17 cellular contexts compared by ENCODE assay signal in the genomic region with DNA sequence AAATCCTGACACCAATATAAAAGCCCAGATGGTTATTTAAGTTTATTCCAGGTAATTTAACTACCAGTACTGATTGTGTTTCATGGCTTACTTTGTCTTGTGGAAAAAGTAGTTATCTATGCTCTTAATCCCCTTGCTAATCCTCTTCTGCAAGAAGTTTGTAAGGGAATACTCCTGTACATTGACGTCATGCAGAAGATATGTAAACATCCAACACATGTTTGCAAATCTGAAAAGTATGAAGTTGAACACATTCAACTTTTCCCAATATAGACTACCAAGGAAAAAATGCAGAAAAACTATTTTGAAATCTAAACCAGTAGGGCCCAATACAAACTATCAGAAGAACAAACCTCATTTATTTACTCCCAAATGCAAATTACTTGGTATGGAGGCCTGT. TPM values are rescaled to one million over a fixed set of nuclear protein-coding genes. Genes with fewer than 3 reads are reported as not detected.
DNase-seq lines count a peak whose midpoint lies in the region; ATAC-seq and TF ChIP-seq lines count a peak whose summit lies in the region.
"Had no signal": no experiment of that assay in that cellular context is flagged by ENCODE, and none has a peak within 500 bp of the region (broad histone marks: within the 10 kb centered on the region; RNA-seq: fewer than 3 reads in every experiment).

No MANE protein-coding gene starts in this region.

- no peaks in the 10 kb centered on the region for H3K27me3 Mint-ChIP-seq in progenitor cell of endocrine pancreas
- H3K27me3 Mint-ChIP-seq: activated CD4-positive, alpha-beta memory T cell treated with anti-CD3 and anti-CD28 coated beads, Interleukin-2, amount 10 ng/mL, durations not matched to agents 7 days and 5 days; activated T-helper 17 cell treated with anti-CD3 and anti-CD28 coated beads, Interleukin-2, amount 50 U/mL, for 72 hours had no signal

- H3K4me3 Mint-ChIP-seq in progenitor cell of endocrine pancreas (ENCODE audit: low read depth): no peak overlapping the region
- H3K4me3 Mint-ChIP-seq: activated CD4-positive, alpha-beta memory T cell treated with anti-CD3 and anti-CD28 coated beads, Interleukin-2, amount 10 ng/mL, durations not matched to agents 7 days and 5 days; activated T-helper 17 cell treated with anti-CD3 and anti-CD28 coated beads, Interleukin-2, amount 50 U/mL, for 72 hours; neural crest cell had no signal

- TF ChIP-seq CTCF in retinal pigment epithelial cell (conservative IDR thresholded peaks at IDR 0.05; ENCODE audit: low read depth, low read length) (no peak), progenitor cell of endocrine pancreas (IDR thresholded peaks at IDR 0.05; ENCODE audit: unreplicated experiment) (no peak)

- no peak overlapping the region for H3K4me3 ChIP-seq in retinal pigment epithelial cell (ENCODE audit: low read length)
- H3K4me3 ChIP-seq: cardiac muscle cell, skin epidermis had no signal

- no peak overlapping the region for H3K27ac Mint-ChIP-seq in progenitor cell of endocrine pancreas
- H3K27ac Mint-ChIP-seq: activated CD4-positive, alpha-beta memory T cell treated with anti-CD3 and anti-CD28 coated beads, Interleukin-2, amount 10 ng/mL, durations not matched to agents 7 days and 5 days; activated T-helper 17 cell treated with anti-CD3 and anti-CD28 coated beads, Interleukin-2, amount 50 U/mL, for 72 hours had no signal

- H3K4me1 Mint-ChIP-seq in progenitor cell of endocrine pancreas (ENCODE audit: low read depth): peaks cover 10% of the 10 kb centered on the region
- H3K4me1 Mint-ChIP-seq: activated T-helper 17 cell treated with anti-CD3 and anti-CD28 coated beads, Interleukin-2, amount 50 U/mL, for 72 hours; neural crest cell had no signal

- DNase-seq in EL (peak; percentile 89), NCI-H226 (peak; percentile 48), dedifferentiated amniotic fluid mesenchymal stem cell (ENCODE audit: extremely low spot score) (peak; percentile 82), retinal pigment epithelial cell (ENCODE audit: low read depth) (peak; percentile 95), progenitor cell of endocrine pancreas (ENCODE audit: low spot score, unreplicated experiment) (no peak)
- no peak for DNase-seq in activated CD4-positive, alpha-beta T cell treated with anti-CD3 and anti-CD28 coated beads, Interleukin-2, amount 50 U/mL, for 4 hours
- DNase-seq: activated CD4-positive, alpha-beta memory T cell treated with anti-CD3 and anti-CD28 coated beads, Interleukin-2, amount 10 ng/mL, durations not matched to agents 7 days and 5 days; hypothalamus; left ventricle myocardium superior; NCI-H1436; SIG-M5; substantia nigra had no signal

- no peak for ATAC-seq in GM21447 (IDR thresholded peaks at IDR 0.05; ENCODE audit: unreplicated experiment)
- ATAC-seq: activated T-helper 17 cell treated with anti-CD3 and anti-CD28 coated beads, Interleukin-2, amount 50 U/mL, for 72 hours; left ventricle myocardium superior had no signal

- H3K36me3 Mint-ChIP-seq in progenitor cell of endocrine pancreas (ENCODE audit: insufficient read depth): no peaks in the 10 kb centered on the region

- peaks cover 2% of the 10 kb centered on the region for H3K9me3 Mint-ChIP-seq in progenitor cell of endocrine pancreas (ENCODE audit: low read depth)
- H3K9me3 Mint-ChIP-seq: activated T-helper 17 cell treated with anti-CD3 and anti-CD28 coated beads, Interleukin-2, amount 50 U/mL, for 72 hours; neural crest cell had no signal

RNA-seq across cellular contexts. Expression of gene ELL2, which starts 56.3 kb away (rescaled TPM):
- total RNA-seq in progenitor cell of endocrine pancreas: 124 and 145 TPM in 2 replicates

Comparison
In these comparisons a context has a peak if more than half of its experiments do, and no peak if none do; other contexts are left out.
1. DNase-seq: peak in EL (single experiment), NCI-H226 (single experiment), dedifferentiated amniotic fluid mesenchymal stem cell (single experiment) and retinal pigment epithelial cell (single experiment); none in progenitor cell of endocrine pancreas (single experiment) and activated CD4-positive, alpha-beta T cell treated with anti-CD3 and anti-CD28 coated beads, Interleukin-2, amount 50 U/mL, for 4 hours (0 of 2).